Comparison of ENCODE assay signal across 8 cellular contexts in the genomic region with DNA sequence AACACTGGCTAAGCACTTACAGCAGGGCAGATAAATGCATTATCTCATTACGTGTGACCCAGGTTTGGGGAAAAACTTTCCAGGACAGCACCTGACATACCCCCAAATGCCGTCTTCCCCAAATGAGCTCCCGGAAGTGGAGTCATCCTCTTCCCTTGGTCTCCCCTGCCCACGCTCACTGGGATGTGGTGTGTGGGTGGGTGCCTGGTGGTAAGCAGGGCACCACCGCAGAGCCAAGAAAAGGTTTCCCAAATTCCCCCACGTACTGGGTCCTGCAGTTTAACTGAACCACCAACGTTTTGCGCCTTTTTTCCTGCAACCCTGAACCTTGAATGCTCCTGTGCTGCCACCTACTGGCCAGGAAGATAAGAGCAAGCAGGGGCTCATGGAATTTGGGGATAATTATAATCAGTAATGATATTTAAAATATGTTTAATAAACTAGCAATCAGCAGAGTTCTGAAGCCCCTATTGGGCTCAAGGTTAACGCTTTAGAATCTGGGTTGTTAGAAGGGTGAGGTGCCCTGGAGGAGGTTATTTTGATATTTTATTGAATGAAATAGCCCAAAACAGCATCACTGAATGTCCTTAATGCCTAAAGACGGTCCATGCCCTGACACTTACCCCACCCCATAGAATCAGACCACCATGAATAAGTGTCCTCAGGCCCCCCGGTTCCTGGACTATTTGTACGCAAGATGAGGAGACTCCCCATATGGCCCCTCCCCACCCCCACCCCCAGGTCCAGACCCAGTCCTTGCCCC. TPM values are rescaled to one million over a fixed set of nuclear protein-coding genes. Genes with fewer than 3 reads are reported as not detected.
DNase-seq lines count a peak whose midpoint lies in the region; ATAC-seq lines count a peak whose summit lies in the region.

No MANE protein-coding gene starts in this region.

- ATAC-seq in GM21619 (IDR thresholded peaks at IDR 0.05; ENCODE audit: unreplicated experiment): no peak

- in situ Hi-C loops in G401 (cut with HindIII; ENCODE audit: low sequenced_read_pairs): loop anchor here (25.0 kb wide), 1 partner anchor 165 kb away; no protein-coding TSS in a partner anchor

- DNase-seq in G401 (ENCODE audit: low spot score) (peak; percentile 89), NCI-H1105 (lab: John Stamatoyannopoulos, UW) (peak; percentile 47), T-helper 2 cell (peak in 3 of 5 experiments; percentile 38 to 45 (median 42)), astrocyte of the hippocampus (ENCODE audit: low read depth, low spot score) (peak; percentile 68), iPS-NIHi7 (ENCODE audit: extremely low spot score) (peak; percentile 76), NCI-H187 treated with DMSO at 0.1 percent for 48 hours (lab: John Stamatoyannopoulos, UW) (no peak)
- peak; percentile 40 to 55 (median 44) for DNase-seq in stimulated activated CD4-positive, alpha-beta T cell treated with anti-CD3 and anti-CD28 coated beads, Interleukin-1b, Interleukin-23, amount 100 ng/mL, for 24 hours (ENCODE audit: low read depth in 4 of 4, low spot score in 1 of 4)

RNA-seq across cellular contexts. Expression of a gene that starts 8.0 kb away (rescaled TPM):
- total RNA-seq in G401 (2014; rRNA removed; shearing (Covaris generic)): not detected in 2 replicates

RNA-seq across cellular contexts. Expression of a gene that starts 41.6 kb away (rescaled TPM):
- total RNA-seq in G401 (2014; rRNA removed; shearing (Covaris generic)): 0.44 TPM in 1 of 2 replicates, not detected in the other
